ENCODE assay signal across 25 cellular contexts in genomic region chr4:123976875-123977274, GRCh38.
DNase-seq lines count a peak whose midpoint lies in the region; ATAC-seq, FAIRE-seq and TF ChIP-seq lines count a peak whose summit lies in the region.
"Had no signal": no experiment of that assay in that cellular context is flagged by ENCODE, and none has a peak within 500 bp of the region (broad histone marks: within the 10 kb centered on the region; RNA-seq: fewer than 3 reads in every experiment).

No MANE protein-coding gene starts in this region.

- peak overlapping the region; percentile 73 to 89 (median 76) for H3K27ac Mint-ChIP-seq in nephron
- H3K27ac Mint-ChIP-seq: activated CD4-positive, alpha-beta T cell treated with anti-CD3 and anti-CD28 coated beads, Interleukin-2, amount 10 ng/mL, durations not matched to agents 24 days and 14 days; activated CD8-positive, alpha-beta memory T cell treated with anti-CD3 and anti-CD28 coated beads, Interleukin-2, amount 10 ng/mL, durations not matched to agents 7 days and 5 days; activated naive CD8-positive, alpha-beta T cell treated with anti-CD3 and anti-CD28 coated beads, Interleukin-2, amount 10 ng/mL, durations not matched to agents 7 days and 5 days; activated T-helper 1 cell treated with anti-CD3 and anti-CD28 coated beads, Interleukin-12 subunit alpha, Interleukin-12 subunit beta, Interleukin-2, Interleukin-4 antibody, amounts not matched to agents 30 ng/mL and 10 ng/mL and 1 ng/mL, durations not matched to agents 14 hours and 24 hours and 36 hours; CD14-positive monocyte; stimulated activated naive B cell treated with anti-CD40 and anti-IgM and Interleukin-4, amounts not matched to agents 10 μg/mL and 1 μg/mL and 100 μg/mL, for 72 hours; T-helper 1 cell treated with Interleukin-12 subunit alpha and Interleukin-12 subunit beta and Interleukin-4 antibody, amounts not matched to agents 30 μg/mL and 1 μg/mL, for 36 hours had no signal

- DNase-seq in left ventricle myocardium inferior, result no peak
- DNase-seq in Right ventricle myocardium inferior (ENCODE audit: missing footprints), result no peak
- DNase-seq in endothelial cell of umbilical vein (ENCODE audit: low read depth, low spot score), result no peak
- no peak for DNase-seq in ureter (ENCODE audit: low spot score)
- no peak for DNase-seq in PC-9
- DNase-seq: activated CD4-positive, alpha-beta T cell treated with anti-CD3 and anti-CD28 coated beads, Interleukin-2, amount 10 ng/mL, durations not matched to agents 24 days and 14 days; activated CD8-positive, alpha-beta memory T cell treated with anti-CD3 and anti-CD28 coated beads, Interleukin-2, amount 10 ng/mL, durations not matched to agents 7 days and 5 days; activated naive CD8-positive, alpha-beta T cell treated with anti-CD3 and anti-CD28 coated beads, Interleukin-2, amount 10 ng/mL, durations not matched to agents 7 days and 5 days; effector CD8-positive, alpha-beta T cell; esophagus squamous epithelium; KG1; left ventricle myocardium superior; NCI-H2029; OCI-M1; SHP77 treated with DMSO at 0.1 percent for 48 hours; stimulated activated CD4-positive, alpha-beta T cell treated with anti-CD3 and anti-CD28 coated beads, Interleukin-1b, Interleukin-23, amount 100 ng/mL, for 48 hours; stimulated activated naive B cell treated with anti-CD40 and anti-IgM and Interleukin-4, amounts not matched to agents 10 μg/mL and 1 μg/mL and 100 μg/mL, for 72 hours had no signal

- peaks cover 19% of the 10 kb centered on the region for H3K4me1 ChIP-seq in left ventricle myocardium inferior
- H3K4me1 ChIP-seq in endothelial cell of umbilical vein (ENCODE audit: control insufficient read depth, extremely low read depth, insufficient read depth, low read length), result peaks cover 36% of the 10 kb centered on the region
- no peaks in the 10 kb centered on the region for H3K4me1 ChIP-seq in PC-9 (replicated peaks; ENCODE audit: insufficient read depth)
- H3K4me1 ChIP-seq: parathyroid adenoma had no signal

- ATAC-seq in Right ventricle myocardium inferior (no peak), HG02981 (IDR thresholded peaks at IDR 0.05; ENCODE audit: unreplicated experiment) (no peak)
- no peak for ATAC-seq in activated CD4-positive, CD25-positive, alpha-beta regulatory T cell treated with anti-CD3 and anti-CD28 coated beads, Interleukin-2, amount 50 U/mL, for 24 hours
- ATAC-seq: activated CD8-positive, alpha-beta memory T cell treated with anti-CD3 and anti-CD28 coated beads, Interleukin-2, amount 10 ng/mL, durations not matched to agents 7 days and 5 days had no signal

- BruUV-seq in endothelial cell of umbilical vein (replicated peaks; lab: Mats Ljungman, UMichigan), result no TSS peak
- no TSS peak for BruUV-seq in PC-9 (replicated peaks; lab: Mats Ljungman, UMichigan)

- TF ChIP-seq CTCF in left ventricle myocardium inferior (IDR thresholded peaks at IDR 0.05; ENCODE audit: borderline replicate concordance), result no peak
- no peak for TF ChIP-seq CTCF in endothelial cell of umbilical vein (IDR thresholded peaks at IDR 0.05; ENCODE audit: extremely low read depth in 1 of 2, insufficient read depth in 1 of 2, low read depth in 1 of 2, low read length in 2 of 2)
- TF ChIP-seq CTCF in nephron (IDR thresholded peaks at IDR 0.05; ENCODE audit: unreplicated experiment in 3 of 3), result no peak
- TF ChIP-seq CTCF in PC-9 (conservative IDR thresholded peaks at IDR 0.05), result no peak

- H3F3A ChIP-seq in PC-9 (ENCODE audit: insufficient read depth, low read depth), result no peaks in the 10 kb centered on the region

- no peak overlapping the region for H3K4me3 Mint-ChIP-seq in nephron
- H3K4me3 Mint-ChIP-seq: activated CD4-positive, alpha-beta T cell treated with anti-CD3 and anti-CD28 coated beads, Interleukin-2, amount 10 ng/mL, durations not matched to agents 24 days and 14 days; activated CD8-positive, alpha-beta memory T cell treated with anti-CD3 and anti-CD28 coated beads, Interleukin-2, amount 10 ng/mL, durations not matched to agents 7 days and 5 days; activated naive CD8-positive, alpha-beta T cell treated with anti-CD3 and anti-CD28 coated beads, Interleukin-2, amount 10 ng/mL, durations not matched to agents 7 days and 5 days; activated T-helper 1 cell treated with anti-CD3 and anti-CD28 coated beads, Interleukin-12 subunit alpha, Interleukin-12 subunit beta, Interleukin-2, Interleukin-4 antibody, amounts not matched to agents 30 ng/mL and 10 ng/mL and 1 ng/mL, durations not matched to agents 14 hours and 24 hours and 36 hours; CD14-positive monocyte; stimulated activated naive B cell treated with anti-CD40 and anti-IgM and Interleukin-4, amounts not matched to agents 10 μg/mL and 1 μg/mL and 100 μg/mL, for 72 hours; T-helper 1 cell treated with Interleukin-12 subunit alpha and Interleukin-12 subunit beta and Interleukin-4 antibody, amounts not matched to agents 30 μg/mL and 1 μg/mL, for 36 hours had no signal

- dilution Hi-C loops in endothelial cell of umbilical vein (cut with MboI; ENCODE audit: extremely low pct_ligation_motif_present, low sequenced_read_pairs), result no loop called here

- no peak for FAIRE-seq in endothelial cell of umbilical vein (lab: Jason Lieb, UNC)

- peaks cover 28% of the 10 kb centered on the region for H3K9me3 Mint-ChIP-seq in nephron
- H3K9me3 Mint-ChIP-seq: activated CD4-positive, alpha-beta T cell treated with anti-CD3 and anti-CD28 coated beads, Interleukin-2, amount 10 ng/mL, durations not matched to agents 24 days and 14 days; activated naive CD8-positive, alpha-beta T cell treated with anti-CD3 and anti-CD28 coated beads, Interleukin-2, amount 10 ng/mL, durations not matched to agents 7 days and 5 days; activated T-helper 1 cell treated with anti-CD3 and anti-CD28 coated beads, Interleukin-12 subunit alpha, Interleukin-12 subunit beta, Interleukin-2, Interleukin-4 antibody, amounts not matched to agents 30 ng/mL and 10 ng/mL and 1 ng/mL, durations not matched to agents 14 hours and 24 hours and 36 hours; T-helper 1 cell treated with Interleukin-12 subunit alpha and Interleukin-12 subunit beta and Interleukin-4 antibody, amounts not matched to agents 30 μg/mL and 1 μg/mL, for 36 hours had no signal

- H3K27ac ChIP-seq in left ventricle myocardium inferior (replicated peaks) (peak overlapping the region; percentile 59), endothelial cell of umbilical vein (ENCODE audit: insufficient read depth, low read depth, low read length) (peak overlapping the region; percentile 70), PC-9 (no peak overlapping the region)
- H3K27ac ChIP-seq: parathyroid adenoma, thoracic aorta had no signal

- 0 out of 2 replicates have a peak, but pooled peaks cover 5% of the 10 kb centered on the region for H3K9me2 ChIP-seq in PC-9 (ENCODE audit: insufficient read depth)

- no peak overlapping the region for H3K4me3 ChIP-seq in left ventricle myocardium inferior
- H3K4me3 ChIP-seq in endothelial cell of umbilical vein (replicated peaks in 1 of 3; ENCODE audit: insufficient read depth in 1 of 3, low read depth in 1 of 3, low read length in 3 of 3), result no peak overlapping the region
- no peak overlapping the region for H3K4me3 ChIP-seq in PC-9
- H3K4me3 ChIP-seq: esophagus squamous epithelium, thoracic aorta had no signal

- H3K79me2 ChIP-seq in endothelial cell of umbilical vein (ENCODE audit: control insufficient read depth, insufficient read depth, low read length), result no peaks in the 10 kb centered on the region
- no peaks in the 10 kb centered on the region for H3K79me2 ChIP-seq in PC-9 (ENCODE audit: low read depth)
- H3K79me2 ChIP-seq: parathyroid adenoma had no signal

- H2AFZ ChIP-seq in endothelial cell of umbilical vein (ENCODE audit: low read depth, low read length), result no peak overlapping the region
- no peak overlapping the region for H2AFZ ChIP-seq in PC-9
- H2AFZ ChIP-seq: parathyroid adenoma had no signal

- peaks cover 23% of the 10 kb centered on the region for H3K9me3 ChIP-seq in left ventricle myocardium inferior (replicated peaks)
- H3K9me3 ChIP-seq in endothelial cell of umbilical vein (replicated peaks; ENCODE audit: control insufficient read depth, insufficient read depth, low read length), result no peaks in the 10 kb centered on the region
- H3K9me3 ChIP-seq in PC-9 (ENCODE audit: insufficient read depth, low read depth), result peaks cover 21% of the 10 kb centered on the region

- intact Hi-C loops in left ventricle myocardium inferior (cut with micrococcal nuclease), result no loop called here
- intact Hi-C loops in Right ventricle myocardium inferior (cut with DNase I), result loop anchor here (5.0 kb wide), 1 partner anchor 35 kb away; no protein-coding TSS in a partner anchor
- intact Hi-C loops in endothelial cell of umbilical vein (cut with micrococcal nuclease), result loop anchor here (1.0 kb wide), 4 partner anchors 9 to 145 kb away; no protein-coding TSS in a partner anchor
- intact Hi-C loops in PC-9 (cut with micrococcal nuclease; ENCODE audit: unreplicated experiment), result no loop called here

- CTCF ChIA-PET in endothelial cell of umbilical vein (lab: Charles Lee) (interaction anchor here (1.1 to 1.5 kb wide), 3 partner anchors 12 to 204 kb away, joined by 3 read pairs; no protein-coding TSS in a partner anchor), PC-9 (lab: Charles Lee) (interaction anchor here (0.7 kb wide), 1 partner anchor 8 kb away, joined by 4 read pairs; no protein-coding TSS in a partner anchor)

- TF ChIP-seq POLR2A in endothelial cell of umbilical vein (IDR thresholded peaks at IDR 0.05; ENCODE audit: low read depth, low read length), result no peak

- no peaks in the 10 kb centered on the region for H3K27me3 Mint-ChIP-seq in nephron (ENCODE audit: low read depth)
- H3K27me3 Mint-ChIP-seq: activated CD4-positive, alpha-beta T cell treated with anti-CD3 and anti-CD28 coated beads, Interleukin-2, amount 10 ng/mL, durations not matched to agents 24 days and 14 days; activated CD8-positive, alpha-beta memory T cell treated with anti-CD3 and anti-CD28 coated beads, Interleukin-2, amount 10 ng/mL, durations not matched to agents 7 days and 5 days; stimulated activated naive B cell treated with anti-CD40 and anti-IgM and Interleukin-4, amounts not matched to agents 10 μg/mL and 1 μg/mL and 100 μg/mL, for 72 hours had no signal

- no peaks in the 10 kb centered on the region for H3K9me1 ChIP-seq in endothelial cell of umbilical vein (replicated peaks; ENCODE audit: control insufficient read depth, extremely low read depth, insufficient read depth, low read length)

- H3K4me2 ChIP-seq in endothelial cell of umbilical vein (ENCODE audit: insufficient read depth, low read length), result no peak overlapping the region
- H3K4me2 ChIP-seq in PC-9, result no peak overlapping the region

- H3K9ac ChIP-seq in endothelial cell of umbilical vein (replicated peaks; ENCODE audit: extremely low read depth, insufficient read depth, low read length), result peak overlapping the region; percentile 24
- H3K9ac ChIP-seq: parathyroid adenoma had no signal

- H4K20me1 ChIP-seq in endothelial cell of umbilical vein (replicated peaks; ENCODE audit: control insufficient read depth, extremely low read depth, insufficient read depth, low read length), result no peaks in the 10 kb centered on the region
- no peaks in the 10 kb centered on the region for H4K20me1 ChIP-seq in PC-9 (ENCODE audit: insufficient read depth)

- POLR2A ChIA-PET in endothelial cell of umbilical vein (lab: Charles Lee) (no interaction called here), PC-9 (lab: Charles Lee; ENCODE audit: unreplicated experiment) (no interaction called here)

- peaks cover 23% of the 10 kb centered on the region for H3K4me1 Mint-ChIP-seq in nephron
- H3K4me1 Mint-ChIP-seq: activated CD4-positive, alpha-beta T cell treated with anti-CD3 and anti-CD28 coated beads, Interleukin-2, amount 10 ng/mL, durations not matched to agents 24 days and 14 days; activated CD8-positive, alpha-beta memory T cell treated with anti-CD3 and anti-CD28 coated beads, Interleukin-2, amount 10 ng/mL, durations not matched to agents 7 days and 5 days; activated naive CD8-positive, alpha-beta T cell treated with anti-CD3 and anti-CD28 coated beads, Interleukin-2, amount 10 ng/mL, durations not matched to agents 7 days and 5 days; CD14-positive monocyte had no signal

- H3K36me3 Mint-ChIP-seq in nephron (ENCODE audit: low read depth), result peaks cover 7% of the 10 kb centered on the region
- H3K36me3 Mint-ChIP-seq: activated CD8-positive, alpha-beta memory T cell treated with anti-CD3 and anti-CD28 coated beads, Interleukin-2, amount 10 ng/mL, durations not matched to agents 7 days and 5 days; activated naive CD8-positive, alpha-beta T cell treated with anti-CD3 and anti-CD28 coated beads, Interleukin-2, amount 10 ng/mL, durations not matched to agents 7 days and 5 days; CD14-positive monocyte had no signal

- no peaks in the 10 kb centered on the region for H3K36me3 ChIP-seq in left ventricle myocardium inferior
- no peaks in the 10 kb centered on the region for H3K36me3 ChIP-seq in endothelial cell of umbilical vein (ENCODE audit: control insufficient read depth in 2 of 2, extremely low read depth in 1 of 2, insufficient read depth in 2 of 2, low read length in 2 of 2)
- no peaks in the 10 kb centered on the region; the same call in 1 of the 2 replicates for H3K36me3 ChIP-seq in PC-9 (ENCODE audit: low read depth)
- H3K36me3 ChIP-seq: esophagus squamous epithelium, thoracic aorta had no signal

- H3K27me3 ChIP-seq in left ventricle myocardium inferior (ENCODE audit: low read depth) (no peaks in the 10 kb centered on the region), endothelial cell of umbilical vein (ENCODE audit: control insufficient read depth in 2 of 2, insufficient read depth in 2 of 2, low read length in 2 of 2) (no peaks in the 10 kb centered on the region), PC-9 (ENCODE audit: insufficient read depth, low read depth) (no peaks in the 10 kb centered on the region)
- H3K27me3 ChIP-seq: esophagus squamous epithelium had no signal

Comparison
In these comparisons a context has a peak if more than half of its experiments do, and no peak if none do; other contexts are left out.
1. intact Hi-C loops: an anchor here in Right ventricle myocardium inferior (5.0 kb wide) and endothelial cell of umbilical vein (1.0 kb wide); none called in left ventricle myocardium inferior and PC-9.